ENCODE assay signal across 26 cellular contexts in the genomic region with DNA sequence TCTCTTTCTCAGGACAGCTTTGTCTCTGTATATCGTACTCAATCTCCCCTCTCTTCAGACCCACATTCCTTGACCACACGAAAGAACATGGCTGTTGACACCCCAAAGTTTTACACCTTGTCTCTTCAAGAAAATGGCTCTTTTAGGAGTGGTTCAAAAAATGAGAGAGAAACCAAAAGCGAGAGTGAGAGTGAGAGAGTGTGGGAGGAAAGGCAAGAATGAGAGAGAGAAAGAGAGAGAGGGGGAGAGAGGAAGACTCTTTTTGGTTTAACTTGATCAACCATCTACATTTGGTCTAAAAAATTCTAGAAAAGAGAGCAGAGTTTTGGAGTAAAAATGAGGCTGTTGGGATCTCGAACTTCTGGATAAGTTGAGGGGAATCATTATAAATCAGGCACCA.
DNase-seq lines count a peak whose midpoint lies in the region; ATAC-seq, FAIRE-seq and TF ChIP-seq lines count a peak whose summit lies in the region.
"Had no signal": no experiment of that assay in that cellular context is flagged by ENCODE, and none has a peak within 500 bp of the region (broad histone marks: within the 10 kb centered on the region; RNA-seq: fewer than 3 reads in every experiment).

No MANE protein-coding gene starts in this region.

- FAIRE-seq in RCC 7860 (lab: Jason Lieb, UNC): no peak
- FAIRE-seq: G401.6 had no signal

- CTCF ChIA-PET in PC-3 (lab: Charles Lee): no interaction called here

- no peaks in the 10 kb centered on the region for H3F3A ChIP-seq in PC-3 (ENCODE audit: low read length, unreplicated experiment)

- H3K9ac ChIP-seq in PC-3 (ENCODE audit: low read length): no peak overlapping the region
- H3K9ac ChIP-seq: BLaER1 treated with 17β-estradiol and CSF1 and Interleukin-3, amounts not matched to agents 10 nM and 100 nM had no signal

- no peak overlapping the region for H3K4me2 ChIP-seq in PC-3 (ENCODE audit: low read length)

- ATAC-seq in GM19025 (IDR thresholded peaks at IDR 0.05; ENCODE audit: low read depth, unreplicated experiment): peak; percentile 46
- ATAC-seq in GM21723 (IDR thresholded peaks at IDR 0.05; ENCODE audit: unreplicated experiment): peak; percentile 79
- peak; percentile 71 for ATAC-seq in HG03354 (IDR thresholded peaks at IDR 0.05; ENCODE audit: poor library complexity, severe bottlenecking, unreplicated experiment)
- no peak for ATAC-seq in heart right ventricle
- ATAC-seq in PC-3: no peak
- ATAC-seq: HCT116, Right ventricle myocardium inferior, T-cell had no signal

- H3K27me3 ChIP-seq in heart right ventricle (no peaks in the 10 kb centered on the region), PC-3 (ENCODE audit: low read length) (no peaks in the 10 kb centered on the region)
- H3K27me3 ChIP-seq: BLaER1 treated with 17β-estradiol and CSF1 and Interleukin-3, amounts not matched to agents 10 nM and 100 nM; sigmoid colon; transverse colon had no signal

- H3K36me3 ChIP-seq in heart right ventricle (no peaks in the 10 kb centered on the region), PC-3 (ENCODE audit: low read depth, low read length) (no peaks in the 10 kb centered on the region)
- H3K36me3 ChIP-seq: sigmoid colon, transverse colon had no signal

- H3K27ac Mint-ChIP-seq in osteocyte (ENCODE audit: unreplicated experiment): no peak overlapping the region
- H3K27ac Mint-ChIP-seq: activated CD4-positive, alpha-beta T cell treated with anti-CD3 and anti-CD28 coated beads, Interleukin-2, amount 10 ng/mL, durations not matched to agents 24 days and 14 days; endodermal cell; immature natural killer cell; stimulated activated naive CD8-positive, alpha-beta T cell treated with anti-CD3 and anti-CD28 coated beads, Interleukin-15, Interleukin-2, amounts not matched to agents 100 ng/mL and 50 ng/mL, for 24 hours; T-cell had no signal

- POLR2A ChIA-PET in PC-3 (lab: Charles Lee; ENCODE audit: unreplicated experiment): no interaction called here

- in situ Hi-C loops in GM13976 (cut with MboI; ENCODE audit: low sequenced_read_pairs, unreplicated experiment): no loop called here

- no peak overlapping the region for H2AFZ ChIP-seq in PC-3 (ENCODE audit: low read length)

- 90 to 93% methylated on average over 4 of the region's 4 CpGs for WGBS in heart right ventricle, 2 donors

- DNase-seq in GM13976 (ENCODE audit: low spot score) (peak; percentile 13), RCC 7860 (ENCODE audit: low spot score) (no peak), heart right ventricle (no peak), PC-3 (no peak), osteocyte (ENCODE audit: extremely low spot score, unreplicated experiment) (no peak)
- DNase-seq: activated CD4-positive, alpha-beta T cell treated with anti-CD3 and anti-CD28 coated beads, Interleukin-2, amount 10 ng/mL, durations not matched to agents 24 days and 14 days; activated CD8-positive, alpha-beta memory T cell treated with anti-CD3 and anti-CD28 coated beads, Interleukin-2, amount 50 U/mL, for 4 hours; aorta; cerebellar nuclear complex; endodermal cell; head of caudate nucleus; immature natural killer cell; KG1; NCI-H2081; sigmoid colon; stimulated activated CD4-positive, alpha-beta T cell treated with anti-CD3 and anti-CD28 coated beads, Interleukin-1b, Interleukin-23, amount 100 ng/mL, for 48 hours; T-cell; transverse colon had no signal

- H3K4me3 ChIP-seq in heart right ventricle (no peak overlapping the region), PC-3 (ENCODE audit: low read length) (no peak overlapping the region)
- H3K4me3 ChIP-seq: BLaER1 treated with 17β-estradiol and CSF1 and Interleukin-3, amounts not matched to agents 10 nM and 100 nM; sigmoid colon; transverse colon had no signal

- TF ChIP-seq CTCF in GM13976 (IDR thresholded peaks at IDR 0.05; ENCODE audit: borderline replicate concordance, control extremely low read depth, extremely low read depth, insufficient read depth, missing control alignments): no peak
- no peak for TF ChIP-seq CTCF in heart right ventricle (IDR thresholded peaks at IDR 0.05)
- no peak for TF ChIP-seq CTCF in PC-3 (conservative IDR thresholded peaks at IDR 0.05; ENCODE audit: low read depth, low read length)
- no peak for TF ChIP-seq CTCF in osteocyte (IDR thresholded peaks at IDR 0.05)

- no peaks in the 10 kb centered on the region for H3K36me3 Mint-ChIP-seq in osteocyte (ENCODE audit: unreplicated experiment)
- H3K36me3 Mint-ChIP-seq: immature natural killer cell, T-cell had no signal

- H3K9me3 Mint-ChIP-seq in osteocyte (ENCODE audit: unreplicated experiment): no peaks in the 10 kb centered on the region
- H3K9me3 Mint-ChIP-seq: activated CD4-positive, alpha-beta T cell treated with anti-CD3 and anti-CD28 coated beads, Interleukin-2, amount 10 ng/mL, durations not matched to agents 24 days and 14 days; endodermal cell; stimulated activated naive CD8-positive, alpha-beta T cell treated with anti-CD3 and anti-CD28 coated beads, Interleukin-15, Interleukin-2, amounts not matched to agents 100 ng/mL and 50 ng/mL, for 24 hours had no signal

- no TSS peak for BruUV-seq in PC-3 (replicated peaks; lab: Mats Ljungman, UMichigan)

- no peaks in the 10 kb centered on the region for H3K9me2 ChIP-seq in PC-3 (replicated peaks; ENCODE audit: low read length)

- H3K27me3 Mint-ChIP-seq in osteocyte (ENCODE audit: unreplicated experiment): no peaks in the 10 kb centered on the region
- H3K27me3 Mint-ChIP-seq: activated CD4-positive, alpha-beta T cell treated with anti-CD3 and anti-CD28 coated beads, Interleukin-2, amount 10 ng/mL, durations not matched to agents 24 days and 14 days; stimulated activated naive CD8-positive, alpha-beta T cell treated with anti-CD3 and anti-CD28 coated beads, Interleukin-15, Interleukin-2, amounts not matched to agents 100 ng/mL and 50 ng/mL, for 24 hours; T-cell had no signal

- H3K79me2 ChIP-seq in PC-3 (ENCODE audit: low read length): no peaks in the 10 kb centered on the region

- H4K20me1 ChIP-seq in PC-3 (ENCODE audit: low read length): no peaks in the 10 kb centered on the region
- H4K20me1 ChIP-seq: BLaER1 treated with 17β-estradiol and CSF1 and Interleukin-3, amounts not matched to agents 10 nM and 100 nM had no signal

- H3K27ac ChIP-seq in heart right ventricle: no peak overlapping the region
- H3K27ac ChIP-seq in PC-3 (ENCODE audit: low read length): no peak overlapping the region
- H3K27ac ChIP-seq: sigmoid colon, transverse colon had no signal

- H3K4me1 ChIP-seq in heart right ventricle (no peaks in the 10 kb centered on the region), PC-3 (ENCODE audit: insufficient read depth, low read length) (no peaks in the 10 kb centered on the region)
- H3K4me1 ChIP-seq: sigmoid colon, transverse colon had no signal

- intact Hi-C loops in heart right ventricle (cut with DNase I): no loop called here
- intact Hi-C loops in PC-3 (cut with micrococcal nuclease): no loop called here

- H3K9me3 ChIP-seq in heart right ventricle (no peaks in the 10 kb centered on the region), PC-3 (ENCODE audit: low read length) (no peaks in the 10 kb centered on the region)
- H3K9me3 ChIP-seq: BLaER1 treated with 17β-estradiol and CSF1 and Interleukin-3, amounts not matched to agents 10 nM and 100 nM; sigmoid colon; transverse colon had no signal

- H3K4me1 Mint-ChIP-seq in osteocyte (ENCODE audit: unreplicated experiment): no peaks in the 10 kb centered on the region
- H3K4me1 Mint-ChIP-seq: activated CD4-positive, alpha-beta T cell treated with anti-CD3 and anti-CD28 coated beads, Interleukin-2, amount 10 ng/mL, durations not matched to agents 24 days and 14 days; endodermal cell; immature natural killer cell; T-cell had no signal

- no peak overlapping the region for H3K4me3 Mint-ChIP-seq in osteocyte (ENCODE audit: unreplicated experiment)
- H3K4me3 Mint-ChIP-seq: activated CD4-positive, alpha-beta T cell treated with anti-CD3 and anti-CD28 coated beads, Interleukin-2, amount 10 ng/mL, durations not matched to agents 24 days and 14 days; endodermal cell; immature natural killer cell; stimulated activated naive CD8-positive, alpha-beta T cell treated with anti-CD3 and anti-CD28 coated beads, Interleukin-15, Interleukin-2, amounts not matched to agents 100 ng/mL and 50 ng/mL, for 24 hours; T-cell had no signal

Comparison
In these comparisons a context has a peak if more than half of its experiments do, and no peak if none do; other contexts are left out.
1. ATAC-seq: peak in GM19025 (single experiment), GM21723 (single experiment) and HG03354 (single experiment); none in heart right ventricle (0 of 8) and PC-3 (single experiment).